Comparison of ENCODE assay signal across 8 cellular contexts in genomic region chr10:96370575-96371157, GRCh38. TPM values are rescaled to one million over a fixed set of nuclear protein-coding genes. Genes with fewer than 3 reads are reported as not detected.
A peak's percentile ranks its signal among the peaks of the same experiment; 100 is the strongest.
DNase-seq lines count a peak whose midpoint lies in the region; ATAC-seq and TF ChIP-seq lines count a peak whose summit lies in the region.

No MANE protein-coding gene starts in this region.

- no peaks in the 10 kb centered on the region for H3K9me3 Mint-ChIP-seq in activated naive CD4-positive, alpha-beta T cell treated with anti-CD3 and anti-CD28 coated beads for 36 hours
- H3K9me3 Mint-ChIP-seq in glutamatergic neuron (ENCODE audit: unreplicated experiment), result peaks cover 2% of the 10 kb centered on the region

- H3K27ac ChIP-seq in HL-60 (replicated peaks) (no peak overlapping the region), psoas muscle (no peak overlapping the region)

- 28 to 37% (median 34%) methylated on average over 16 of the region's 16 CpGs for WGBS in psoas muscle, 3 donors

- peaks cover 6% of the 10 kb centered on the region for H3K4me1 Mint-ChIP-seq in activated naive CD4-positive, alpha-beta T cell treated with anti-CD3 and anti-CD28 coated beads for 36 hours (ENCODE audit: low read depth)
- peaks cover 8% of the 10 kb centered on the region for H3K4me1 Mint-ChIP-seq in glutamatergic neuron (ENCODE audit: low read depth, unreplicated experiment)

- no peaks in the 10 kb centered on the region for H3K36me3 ChIP-seq in psoas muscle (ENCODE audit: insufficient read depth in 1 of 2, low read depth in 1 of 2)

- no peaks in the 10 kb centered on the region for H3K9me3 ChIP-seq in psoas muscle

- CTCF ChIA-PET in activated naive CD4-positive, alpha-beta T cell treated with anti-CD3 and anti-CD28 coated beads for 36 hours (lab: Charles Lee), result interaction anchor here (0.5 to 1.8 kb wide), 19 partner anchors 11 to 1214 kb away, joined by 3 to 9 read pairs (median 4); partner anchors contain the start of genes HOGA1 and OPALIN

- intact Hi-C loops in activated naive CD4-positive, alpha-beta T cell treated with anti-CD3 and anti-CD28 coated beads for 36 hours (cut with micrococcal nuclease), result loop anchor here (10.0 kb wide), 1 partner anchor 664 kb away; no protein-coding TSS in a partner anchor
- intact Hi-C loops in psoas muscle (cut with DNase I), result no loop called here

- H3K27me3 Mint-ChIP-seq in activated naive CD4-positive, alpha-beta T cell treated with anti-CD3 and anti-CD28 coated beads for 36 hours (ENCODE audit: low read depth), result peaks cover 3% of the 10 kb centered on the region
- H3K27me3 Mint-ChIP-seq in glutamatergic neuron (ENCODE audit: unreplicated experiment), result peaks cover 3% of the 10 kb centered on the region

- no peak overlapping the region for H3K27ac Mint-ChIP-seq in activated naive CD4-positive, alpha-beta T cell treated with anti-CD3 and anti-CD28 coated beads for 36 hours
- H3K27ac Mint-ChIP-seq in glutamatergic neuron (ENCODE audit: unreplicated experiment), result no peak overlapping the region

- H3K4me3 Mint-ChIP-seq in activated naive CD4-positive, alpha-beta T cell treated with anti-CD3 and anti-CD28 coated beads for 36 hours, result no peak overlapping the region
- H3K4me3 Mint-ChIP-seq in glutamatergic neuron (ENCODE audit: unreplicated experiment), result no peak overlapping the region

- H3K27me3 ChIP-seq in HL-60 (ENCODE audit: insufficient read depth, poor library complexity, severe bottlenecking) (peaks cover 5% of the 10 kb centered on the region), psoas muscle (ENCODE audit: insufficient read depth in 3 of 3, low read length in 2 of 3) (no peaks in the 10 kb centered on the region)

- peak; percentile 63 for DNase-seq in COLO829 (ENCODE audit: low spot score)
- peak; percentile 3 to 44 for DNase-seq in HL-60 (ENCODE audit: low read depth in 1 of 2, low spot score in 1 of 2)
- DNase-seq in RKO (ENCODE audit: low spot score), result peak; percentile 57
- peak; percentile 61 for DNase-seq in activated naive CD4-positive, alpha-beta T cell treated with anti-CD3 and anti-CD28 coated beads for 36 hours
- peak; percentile 75 for DNase-seq in glutamatergic neuron
- DNase-seq in psoas muscle, result no peak

- peaks cover 5% of the 10 kb centered on the region for H3K4me1 ChIP-seq in psoas muscle

- H3K36me3 Mint-ChIP-seq in activated naive CD4-positive, alpha-beta T cell treated with anti-CD3 and anti-CD28 coated beads for 36 hours (ENCODE audit: low read depth), result no peaks in the 10 kb centered on the region
- H3K36me3 Mint-ChIP-seq in glutamatergic neuron (ENCODE audit: unreplicated experiment), result no peaks in the 10 kb centered on the region

- H3K4me3 ChIP-seq in HL-60 (replicated peaks; ENCODE audit: insufficient read depth, low read length), result no peak overlapping the region
- no peak overlapping the region for H3K4me3 ChIP-seq in psoas muscle

- ATAC-seq in psoas muscle (peak in 2 of 4 donors; percentile 52 to 54), GM18868 (IDR thresholded peaks at IDR 0.05; ENCODE audit: unreplicated experiment) (no peak), GM18858 (IDR thresholded peaks at IDR 0.05; ENCODE audit: unreplicated experiment) (no peak)

- TF ChIP-seq CTCF in HL-60 (IDR thresholded peaks at IDR 0.05; ENCODE audit: insufficient read depth, low read length), result peak; percentile 87
- TF ChIP-seq CTCF in glutamatergic neuron (IDR thresholded peaks at IDR 0.05; ENCODE audit: partially characterized antibody, unreplicated experiment), result peak; percentile 92
- TF ChIP-seq CTCF in psoas muscle (IDR thresholded peaks at IDR 0.05), result peak; percentile 74

RNA-seq across cellular contexts. Expression of gene OPALIN, which starts 11.9 kb away (rescaled TPM):
- not detected for total RNA-seq in activated naive CD4-positive, alpha-beta T cell treated with anti-CD3 and anti-CD28 coated beads for 36 hours
- total RNA-seq in glutamatergic neuron (ENCODE audit: unreplicated experiment) (not detected), psoas muscle (not detected)
- polyA plus RNA-seq in psoas muscle, result under 1 TPM in 1 of 3 donors, not detected in 2; 0.17 TPM

Comparison
In these comparisons a context has a peak if more than half of its experiments do, and no peak if none do; other contexts are left out.
1. DNase-seq: peak in COLO829 (single experiment), HL-60 (2 of 2), RKO (single experiment), activated naive CD4-positive, alpha-beta T cell treated with anti-CD3 and anti-CD28 coated beads for 36 hours (single experiment) and glutamatergic neuron (single experiment); none in psoas muscle (0 of 2).
2. Peak in every context shown above with its lines, with median percentiles within 50 percentile points of each other: CTCF ChIP-seq.